Comparison of ENCODE assay signal across 11 cellular contexts in genomic region chr7:17166824-17167379, GRCh38.
DNase-seq lines count a peak whose midpoint lies in the region; ATAC-seq, FAIRE-seq and TF ChIP-seq lines count a peak whose summit lies in the region.
"Had no signal": no experiment of that assay in that cellular context is flagged by ENCODE, and none has a peak within 500 bp of the region (broad histone marks: within the 10 kb centered on the region; RNA-seq: fewer than 3 reads in every experiment).

No MANE protein-coding gene starts in this region.

- H3K4me1 ChIP-seq in OCI-LY7 (ENCODE audit: insufficient read depth, low read length, poor library complexity, severe bottlenecking), result no peaks in the 10 kb centered on the region
- H3K4me1 ChIP-seq in right atrium auricular region, result no peaks in the 10 kb centered on the region

- BruUV-seq in OCI-LY7 (replicated peaks; lab: Mats Ljungman, UMichigan), result no TSS peak

- no peak overlapping the region for H2AFZ ChIP-seq in OCI-LY7 (ENCODE audit: low read length)

- no peaks in the 10 kb centered on the region for H3K9me3 ChIP-seq in OCI-LY7 (ENCODE audit: low read length)
- H3K9me3 ChIP-seq in right atrium auricular region, result no peaks in the 10 kb centered on the region

- POLR2A ChIA-PET in OCI-LY7 (lab: Charles Lee), result interaction anchor here (1.1 kb wide), 1 partner anchor 830 kb away, joined by 3 read pairs; no protein-coding TSS in a partner anchor

- no peaks in the 10 kb centered on the region for H3K9me2 ChIP-seq in OCI-LY7 (ENCODE audit: insufficient read depth, low read length)

- intact Hi-C loops in OCI-LY7 (cut with micrococcal nuclease; ENCODE audit: unreplicated experiment), result no loop called here

- no peaks in the 10 kb centered on the region for H3K27me3 Mint-ChIP-seq in stimulated activated naive B cell treated with anti-CD40 and anti-IgM and Interleukin-4, amounts not matched to agents 10 μg/mL and 1 μg/mL and 100 μg/mL, for 72 hours
- H3K27me3 Mint-ChIP-seq: brain had no signal

- H3K27ac ChIP-seq in OCI-LY7 (ENCODE audit: low read depth, low read length, poor library complexity, severe bottlenecking), result no peak overlapping the region
- H3K27ac ChIP-seq in right atrium auricular region, result no peak overlapping the region

- no peak overlapping the region for H3K4me3 Mint-ChIP-seq in stimulated activated naive B cell treated with anti-CD40 and anti-IgM and Interleukin-4, amounts not matched to agents 10 μg/mL and 1 μg/mL and 100 μg/mL, for 72 hours
- H3K4me3 Mint-ChIP-seq: brain had no signal

- H3K4me2 ChIP-seq in OCI-LY7 (ENCODE audit: low read length), result no peak overlapping the region

- H3K36me3 ChIP-seq in OCI-LY7 (ENCODE audit: insufficient read depth, low read length) (no peaks in the 10 kb centered on the region), right atrium auricular region (no peaks in the 10 kb centered on the region)

- DNase-seq in stimulated activated CD4-positive, alpha-beta T cell treated with anti-CD3 and anti-CD28 coated beads, Interleukin-15, amount 100 ng/mL, for 24 hours, result peak; percentile 44
- DNase-seq in stimulated activated CD4-positive, alpha-beta T cell treated with anti-CD3 and anti-CD28 coated beads, Interleukin-2, amount 100 ng/mL, for 48 hours, result no peak
- no peak for DNase-seq in stimulated activated naive B cell treated with anti-CD40 and anti-IgM and Interleukin-4, amounts not matched to agents 10 μg/mL and 1 μg/mL and 100 μg/mL, for 72 hours
- no peak for DNase-seq in OCI-LY7 (ENCODE audit: low spot score)
- DNase-seq in RCC 7860 (ENCODE audit: low spot score), result no peak
- no peak for DNase-seq in right atrium auricular region (ENCODE audit: low spot score)
- DNase-seq: AML-193, GF-D8 had no signal

- peaks cover 0 to 4% of the 10 kb centered on the region in 2 donors for H3K4me1 Mint-ChIP-seq in stimulated activated naive B cell treated with anti-CD40 and anti-IgM and Interleukin-4, amounts not matched to agents 10 μg/mL and 1 μg/mL and 100 μg/mL, for 72 hours
- H3K4me1 Mint-ChIP-seq: brain had no signal

- no peak overlapping the region for H3K27ac Mint-ChIP-seq in stimulated activated naive B cell treated with anti-CD40 and anti-IgM and Interleukin-4, amounts not matched to agents 10 μg/mL and 1 μg/mL and 100 μg/mL, for 72 hours
- H3K27ac Mint-ChIP-seq: brain had no signal

- ATAC-seq in GM21528 (IDR thresholded peaks at IDR 0.05; ENCODE audit: low FRiP score, unreplicated experiment) (peak; percentile 93), HG03159 (IDR thresholded peaks at IDR 0.05; ENCODE audit: unreplicated experiment) (peak; percentile 81)
- ATAC-seq in stimulated activated naive B cell treated with anti-CD40 and anti-IgM and Interleukin-4, amounts not matched to agents 10 μg/mL and 1 μg/mL and 100 μg/mL, for 72 hours (replicated peaks), result peak; percentile 77 to 86

- no peak for FAIRE-seq in RCC 7860 (lab: Jason Lieb, UNC)

- H3K27me3 ChIP-seq in right atrium auricular region, result no peaks in the 10 kb centered on the region

- H4K20me1 ChIP-seq in OCI-LY7 (ENCODE audit: insufficient read depth, low read length), result no peaks in the 10 kb centered on the region; the same call in 1 of the 2 replicates

- no peaks in the 10 kb centered on the region for H3K79me2 ChIP-seq in OCI-LY7 (ENCODE audit: insufficient read depth, low read depth, low read length)

- H3K36me3 Mint-ChIP-seq in stimulated activated naive B cell treated with anti-CD40 and anti-IgM and Interleukin-4, amounts not matched to agents 10 μg/mL and 1 μg/mL and 100 μg/mL, for 72 hours, result peaks cover 2% of the 10 kb centered on the region in 2 donors
- H3K36me3 Mint-ChIP-seq: brain had no signal

- no peak overlapping the region for H3K4me3 ChIP-seq in OCI-LY7 (ENCODE audit: low read depth, low read length, poor library complexity, severe bottlenecking)
- H3K4me3 ChIP-seq in right atrium auricular region, result no peak overlapping the region

- TF ChIP-seq CTCF in OCI-LY7 (conservative IDR thresholded peaks at IDR 0.05; ENCODE audit: low read length), result no peak
- no peak for TF ChIP-seq CTCF in right atrium auricular region (IDR thresholded peaks at IDR 0.05)

- peaks cover 0 to 3% of the 10 kb centered on the region in 2 donors for H3K9me3 Mint-ChIP-seq in stimulated activated naive B cell treated with anti-CD40 and anti-IgM and Interleukin-4, amounts not matched to agents 10 μg/mL and 1 μg/mL and 100 μg/mL, for 72 hours

- CTCF ChIA-PET in OCI-LY7 (lab: Charles Lee; ENCODE audit: unreplicated experiment), result no interaction called here
